ENCODE assay signal across 14 cellular contexts in genomic region chr11:76025068-76025467, GRCh38.
DNase-seq lines count a peak whose midpoint lies in the region; ATAC-seq and TF ChIP-seq lines count a peak whose summit lies in the region.
"Had no signal": no experiment of that assay in that cellular context is flagged by ENCODE, and none has a peak within 500 bp of the region (broad histone marks: within the 10 kb centered on the region; RNA-seq: fewer than 3 reads in every experiment).

No MANE protein-coding gene starts in this region.

- H3K9me3 Mint-ChIP-seq in activated B cell treated with CpG ODN at 0.5 μM for 24 hours (no peaks in the 10 kb centered on the region), progenitor cell of endocrine pancreas (ENCODE audit: low read depth) (peaks cover 4% of the 10 kb centered on the region)
- H3K9me3 Mint-ChIP-seq: activated naive CD4-positive, alpha-beta T cell treated with anti-CD3 and anti-CD28 coated beads, Interleukin-2, amount 50 U/mL, for 72 hours had no signal

- peaks cover 16% of the 10 kb centered on the region for H3K4me1 Mint-ChIP-seq in activated B cell treated with CpG ODN at 0.5 μM for 24 hours
- H3K4me1 Mint-ChIP-seq in progenitor cell of endocrine pancreas (ENCODE audit: low read depth), result peaks cover 6% of the 10 kb centered on the region

- ATAC-seq in activated B cell treated with CpG ODN at 0.5 μM for 24 hours (ENCODE audit: low read depth) (no peak), HG02610 (IDR thresholded peaks at IDR 0.05; ENCODE audit: unreplicated experiment) (no peak)
- ATAC-seq: activated naive CD4-positive, alpha-beta T cell treated with anti-CD3 and anti-CD28 coated beads, Interleukin-2, amount 50 U/mL, for 72 hours; naive thymus-derived CD4-positive, alpha-beta T cell; stimulated activated naive B cell treated with anti-CD40 and anti-IgM and Interleukin-4, amounts not matched to agents 10 μg/mL and 1 μg/mL and 100 μg/mL, for 72 hours had no signal

- POLR2A ChIA-PET in AG04449 (lab: Yijun Ruan, JAX) (interaction anchor here (0.5 to 0.7 kb wide), 2 partner anchors 23 to 145 kb away, joined by 3 to 5 read pairs; no protein-coding TSS in a partner anchor), activated B cell treated with CpG ODN at 0.5 μM for 24 hours (lab: Charles Lee) (no interaction called here)

- H3K27ac Mint-ChIP-seq in activated B cell treated with CpG ODN at 0.5 μM for 24 hours (peak overlapping the region; percentile 8), progenitor cell of endocrine pancreas (no peak overlapping the region)
- H3K27ac Mint-ChIP-seq: activated naive CD4-positive, alpha-beta T cell treated with anti-CD3 and anti-CD28 coated beads, Interleukin-2, amount 50 U/mL, for 72 hours; CD4-positive, CD25-positive, alpha-beta regulatory T cell; naive thymus-derived CD4-positive, alpha-beta T cell; stimulated activated naive B cell treated with anti-CD40 and anti-IgM and Interleukin-4, amounts not matched to agents 10 μg/mL and 1 μg/mL and 100 μg/mL, for 72 hours had no signal

- intact Hi-C loops in activated B cell treated with CpG ODN at 0.5 μM for 24 hours (cut with micrococcal nuclease), result no loop called here

- H3K27me3 ChIP-seq in kidney epithelial cell (ENCODE audit: control insufficient read depth, insufficient read depth, low read length), result no peaks in the 10 kb centered on the region

- H3K4me3 ChIP-seq in AG04449 (ENCODE audit: low read depth, low read length) (no peak overlapping the region), kidney epithelial cell (ENCODE audit: low read depth, low read length) (no peak overlapping the region)

- H3K4me3 Mint-ChIP-seq in activated B cell treated with CpG ODN at 0.5 μM for 24 hours (no peak overlapping the region), progenitor cell of endocrine pancreas (ENCODE audit: low read depth) (no peak overlapping the region)
- H3K4me3 Mint-ChIP-seq: CD4-positive, CD25-positive, alpha-beta regulatory T cell; naive thymus-derived CD4-positive, alpha-beta T cell; stimulated activated naive B cell treated with anti-CD40 and anti-IgM and Interleukin-4, amounts not matched to agents 10 μg/mL and 1 μg/mL and 100 μg/mL, for 72 hours had no signal

- CTCF ChIA-PET in AG04449 (lab: Yijun Ruan, JAX) (interaction anchor here (1.0 kb wide), 1 partner anchor 19 kb away, joined by 3 read pairs; no protein-coding TSS in a partner anchor), activated B cell treated with CpG ODN at 0.5 μM for 24 hours (lab: Charles Lee) (interaction anchor here (0.5 kb wide), 1 partner anchor 56 kb away, joined by 3 read pairs; no protein-coding TSS in a partner anchor)

- H3K27me3 Mint-ChIP-seq in activated B cell treated with CpG ODN at 0.5 μM for 24 hours (no peaks in the 10 kb centered on the region), progenitor cell of endocrine pancreas (no peaks in the 10 kb centered on the region)
- H3K27me3 Mint-ChIP-seq: CD4-positive, CD25-positive, alpha-beta regulatory T cell; naive thymus-derived CD4-positive, alpha-beta T cell; stimulated activated naive B cell treated with anti-CD40 and anti-IgM and Interleukin-4, amounts not matched to agents 10 μg/mL and 1 μg/mL and 100 μg/mL, for 72 hours had no signal

- no peaks in the 10 kb centered on the region for H3K36me3 ChIP-seq in kidney epithelial cell (ENCODE audit: control insufficient read depth, insufficient read depth, low read length)

- TF ChIP-seq CTCF in AG04449 (IDR thresholded peaks at IDR 0.05; ENCODE audit: insufficient read depth, low read length, missing control alignments) (no peak), activated B cell treated with CpG ODN at 0.5 μM for 24 hours (IDR thresholded peaks at IDR 0.05) (no peak), kidney epithelial cell (IDR thresholded peaks at IDR 0.05; ENCODE audit: insufficient read depth, low read length, poor library complexity, severe bottlenecking) (no peak), progenitor cell of endocrine pancreas (IDR thresholded peaks at IDR 0.05; ENCODE audit: unreplicated experiment) (no peak)

- H3K36me3 Mint-ChIP-seq in activated B cell treated with CpG ODN at 0.5 μM for 24 hours (ENCODE audit: low read depth) (peaks cover 88% of the 10 kb centered on the region), progenitor cell of endocrine pancreas (ENCODE audit: insufficient read depth) (peaks cover 22% of the 10 kb centered on the region)

- DNase-seq in AG04449 (ENCODE audit: low read depth, low spot score) (peak; percentile 76), H4 (ENCODE audit: low spot score) (peak; percentile 14), activated B cell treated with CpG ODN at 0.5 μM for 24 hours (no peak), kidney epithelial cell (ENCODE audit: low read depth) (peak; percentile 67), progenitor cell of endocrine pancreas (ENCODE audit: low spot score, unreplicated experiment) (no peak), HK-2 (ENCODE audit: unreplicated experiment) (no peak)
- no peak for DNase-seq in stimulated activated CD4-positive, alpha-beta T cell treated with anti-CD3 and anti-CD28 coated beads, Interleukin-12 subunit alpha, Interleukin-12 subunit beta, amount 100 ng/mL, for 4 hours
- DNase-seq: CD4-positive, CD25-positive, alpha-beta regulatory T cell; naive thymus-derived CD4-positive, alpha-beta T cell; NCI-H1417 treated with DMSO at 0.1 percent for 48 hours; stimulated activated CD4-positive, alpha-beta T cell treated with anti-CD3 and anti-CD28 coated beads, Interleukin-15, amount 100 ng/mL, for 24 hours; stimulated activated naive B cell treated with anti-CD40 and anti-IgM and Interleukin-4, amounts not matched to agents 10 μg/mL and 1 μg/mL and 100 μg/mL, for 72 hours had no signal

Comparison
In these comparisons a context has a peak if more than half of its experiments do, and no peak if none do; other contexts are left out.
1. DNase-seq: peak in AG04449 (single experiment), H4 (single experiment) and kidney epithelial cell (single experiment); none in activated B cell treated with CpG ODN at 0.5 μM for 24 hours (single experiment), progenitor cell of endocrine pancreas (single experiment), stimulated activated CD4-positive, alpha-beta T cell treated with anti-CD3 and anti-CD28 coated beads, Interleukin-12 subunit alpha, Interleukin-12 subunit beta, amount 100 ng/mL, for 4 hours (single experiment) and HK-2 (single experiment).